1 cellular context compared by ENCODE assay signal in genomic region chr1:23742670-23743286, GRCh38.
TF ChIP-seq lines count a peak whose summit lies in the region.

No MANE protein-coding gene starts in this region.

TF ChIP-seq in H1, 55 proteins besides CTCF, POLR2A, EP300 and RAD21 (continued from another document):
- TF ChIP-seq NANOG (IDR thresholded peaks at IDR 0.05; ENCODE audit: insufficient read depth, low read depth, low read length, poor library complexity, severe bottlenecking) = no peak
- TF ChIP-seq TAF7 (optimal IDR thresholded peaks at IDR 0.05; ENCODE audit: borderline replicate concordance, low read depth, low read length) = peak; percentile 83
- TF ChIP-seq SUZ12 (IDR thresholded peaks at IDR 0.05; ENCODE audit: low read length) = no peak
- TF ChIP-seq CEBPB (IDR thresholded peaks at IDR 0.05; ENCODE audit: low read depth, low read length) = no peak
- TF ChIP-seq ASH2L (IDR thresholded peaks at IDR 0.05; ENCODE audit: low read length) = peak; percentile 20
- no peak for TF ChIP-seq E2F6 (IDR thresholded peaks at IDR 0.05)
- no peak for TF ChIP-seq CBX5 (IDR thresholded peaks at IDR 0.05; ENCODE audit: low read depth, low read length)
